ENCODE assay signal across 34 cellular contexts in the genomic region with DNA sequence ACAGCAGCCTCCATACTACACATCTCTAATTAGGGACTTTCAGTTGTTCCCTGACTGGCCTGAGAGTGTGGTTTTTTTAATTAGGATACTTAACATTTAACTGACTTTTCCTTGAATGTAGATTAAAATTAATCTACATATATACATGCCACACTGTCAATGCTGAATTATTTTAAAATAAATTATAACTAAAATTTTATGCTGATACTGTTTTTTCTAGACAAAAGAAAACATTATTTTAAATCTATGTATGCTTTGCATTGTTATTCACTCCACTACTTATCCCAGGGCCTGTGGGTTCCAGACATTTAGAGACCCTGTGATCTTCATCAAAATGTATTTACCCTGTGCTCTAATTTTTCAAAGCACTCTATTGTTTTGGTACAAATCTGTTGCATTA.
"Had no signal": no experiment of that assay in that cellular context is flagged by ENCODE, and none has a peak within 500 bp of the region (broad histone marks: within the 10 kb centered on the region; RNA-seq: fewer than 3 reads in every experiment).

No MANE protein-coding gene starts in this region.

- H3K27ac ChIP-seq: KMS-11 had no signal

- DNase-seq: Karpas-422, Kasumi-1, MG63, MM.1S, NCI-H1048, NCI-H1092, NCI-H1092 treated with DMSO at 0.1 percent for 48 hours, NCI-H1105, NCI-H1105 treated with DMSO at 0.1 percent for 48 hours, NCI-H1417, NCI-H1417 treated with DMSO at 0.1 percent for 48 hours, NCI-H1436, NCI-H1436 treated with DMSO at 0.1 percent for 48 hours, NCI-H146, NCI-H1694, NCI-H1694 treated with DMSO at 0.1 percent for 48 hours, NCI-H187, NCI-H187 treated with DMSO at 0.1 percent for 48 hours, NCI-H1930, NCI-H2029, NCI-H2029 treated with DMSO at 0.1 percent for 48 hours, NCI-H2081, NCI-H2081 treated with DMSO at 0.1 percent for 48 hours, NCI-H2107, NCI-H2171, NCI-H2227 treated with DMSO at 0.1 percent for 48 hours, NCI-H226, NCI-H345, NCI-H446, NCI-H446 treated with DMSO at 0.1 percent for 48 hours, NCI-H510A, NCI-H510A treated with DMSO at 0.1 percent for 48 hours, NCI-H524 had no signal

- H3K36me3 ChIP-seq: MG63 had no signal

- H3K9me3 ChIP-seq: MG63 had no signal

- H3K27me3 ChIP-seq: MG63 had no signal

- H3K4me2 ChIP-seq: KMS-11 had no signal

- H3K4me3 ChIP-seq: MG63 had no signal

- H3K9ac ChIP-seq: KMS-11 had no signal
